Comparison of ENCODE assay signal across 8 cellular contexts in the genomic region with DNA sequence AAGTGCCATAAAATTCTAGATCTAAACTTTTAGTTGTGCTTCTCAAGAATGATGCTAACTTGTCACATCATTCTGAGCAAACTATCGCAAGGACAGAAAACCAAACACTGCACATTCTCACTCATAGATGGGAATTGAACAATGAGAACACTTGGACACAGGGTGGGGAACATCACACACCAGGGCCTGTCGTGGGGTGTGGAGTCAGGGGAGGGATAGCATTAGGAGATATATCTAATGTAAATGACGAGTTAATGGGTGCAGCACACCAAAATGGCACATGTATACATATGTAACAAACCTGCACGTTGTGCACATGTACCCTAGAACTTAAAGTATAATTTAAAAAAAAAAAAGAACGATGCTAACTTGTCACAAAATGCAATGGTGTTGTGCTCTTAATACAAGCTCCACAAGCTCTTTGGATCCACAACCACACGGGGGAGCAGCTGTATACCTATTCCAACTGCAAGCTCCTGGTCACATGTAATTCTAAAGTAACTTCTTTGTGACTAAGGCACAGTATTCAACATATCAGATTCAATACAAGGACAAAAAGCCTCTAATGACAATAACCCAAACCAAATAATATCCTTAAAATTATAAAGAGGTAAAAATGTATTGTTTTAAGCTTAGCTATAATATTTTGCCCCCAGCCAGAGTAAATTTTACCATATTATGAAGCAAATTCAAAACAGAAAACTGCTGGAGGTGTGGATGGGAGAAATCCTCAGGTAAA. TPM values are rescaled to one million over a fixed set of nuclear protein-coding genes. Genes with fewer than 3 reads are reported as not detected.
DNase-seq lines count a peak whose midpoint lies in the region; ATAC-seq and TF ChIP-seq lines count a peak whose summit lies in the region.
"Not testable (repeated sequence)": the region's sequence is repeated elsewhere in the genome, so short reads cannot be mapped to it uniquely, and the experiment has no call there.

No MANE protein-coding gene starts in this region.

- H3K4me3 ChIP-seq in HL-60 (replicated peaks; ENCODE audit: insufficient read depth, low read length); lower lobe of right lung: not testable (repeated sequence)

- not testable (repeated sequence) for H3K4me1 ChIP-seq in lower lobe of right lung

- intact Hi-C loops in Calu3 (cut with micrococcal nuclease; ENCODE audit: unreplicated experiment) = loop anchor here (2.0 to 5.0 kb wide), 3 partner anchors 54 to 558 kb away; partner anchors contain the start of gene RAB3GAP2
- intact Hi-C loops in lower lobe of right lung (cut with DNase I) = not testable (repeated sequence)

- not testable (repeated sequence) for H3K9me3 ChIP-seq in lower lobe of right lung

- H3K27ac Mint-ChIP-seq in Calu3 (ENCODE audit: unreplicated experiment); activated CD4-positive, alpha-beta memory T cell treated with anti-CD3 and anti-CD28 coated beads, Interleukin-2, amount 10 ng/mL, durations not matched to agents 7 days and 5 days; endothelial cell (ENCODE audit: unreplicated experiment): not testable (repeated sequence)

- H3K27me3 Mint-ChIP-seq in Calu3 (ENCODE audit: unreplicated experiment); activated CD4-positive, alpha-beta memory T cell treated with anti-CD3 and anti-CD28 coated beads, Interleukin-2, amount 10 ng/mL, durations not matched to agents 7 days and 5 days; endothelial cell (ENCODE audit: unreplicated experiment): not testable (repeated sequence)

- not testable (repeated sequence) for H3K9me3 Mint-ChIP-seq in Calu3 (ENCODE audit: low read depth, unreplicated experiment); activated CD4-positive, alpha-beta memory T cell treated with anti-CD3 and anti-CD28 coated beads, Interleukin-2, amount 10 ng/mL, durations not matched to agents 7 days and 5 days; endothelial cell (ENCODE audit: unreplicated experiment)

- DNase-seq in Calu3 = peak; percentile 64
- DNase-seq in HL-60 (ENCODE audit: low read depth in 1 of 2, low spot score in 1 of 2) = peak; percentile 22 to 56
- DNase-seq in NCI-H748 (lab: John Stamatoyannopoulos, UW; ENCODE audit: unreplicated experiment) = peak; percentile 64
- peak; percentile 39 for DNase-seq in activated CD4-positive, alpha-beta memory T cell treated with anti-CD3 and anti-CD28 coated beads, Interleukin-2, amount 10 ng/mL, durations not matched to agents 7 days and 5 days
- peak; percentile 49 for DNase-seq in endothelial cell (ENCODE audit: low spot score)
- DNase-seq in lower lobe of right lung = peak; percentile 49
- peak; percentile 1 to 2 for DNase-seq in stimulated activated CD8-positive, alpha-beta memory T cell treated with anti-CD3 and anti-CD28 coated beads, Interleukin-4, amount 100 ng/mL, for 4 hours (ENCODE audit: low read depth in 2 of 2, low spot score in 1 of 2)

- ATAC-seq in GM21390 (IDR thresholded peaks at IDR 0.05; ENCODE audit: unreplicated experiment) = peak; percentile 40
- peak; percentile 72 to 79 for ATAC-seq in lower lobe of right lung

- H3K36me3 Mint-ChIP-seq in Calu3 (ENCODE audit: insufficient read depth, unreplicated experiment); endothelial cell (ENCODE audit: low read depth, unreplicated experiment): not testable (repeated sequence)
- H3K36me3 Mint-ChIP-seq in activated CD4-positive, alpha-beta memory T cell treated with anti-CD3 and anti-CD28 coated beads, Interleukin-2, amount 10 ng/mL, durations not matched to agents 7 days and 5 days (ENCODE audit: low read depth) = peaks cover 14% of the 10 kb centered on the region

- POLR2A ChIA-PET in activated CD4-positive, alpha-beta memory T cell treated with anti-CD3 and anti-CD28 coated beads, Interleukin-2, amount 10 ng/mL, durations not matched to agents 7 days and 5 days (lab: Charles Lee) = not testable (repeated sequence)

- not testable (repeated sequence) for H3K27ac ChIP-seq in HL-60 (replicated peaks); lower lobe of right lung

- CTCF ChIA-PET in Calu3 (lab: Charles Lee) = interaction anchor here (0.6 to 1.7 kb wide), 15 partner anchors 9 to 775 kb away, joined by 3 to 11 read pairs (median 4); partner anchors contain the start of genes MTARC2 and RAB3GAP2
- CTCF ChIA-PET in activated CD4-positive, alpha-beta memory T cell treated with anti-CD3 and anti-CD28 coated beads, Interleukin-2, amount 10 ng/mL, durations not matched to agents 7 days and 5 days (lab: Charles Lee) = interaction anchor here (1.2 to 3.2 kb wide), 5 partner anchors 10 to 515 kb away, joined by 3 to 24 read pairs (median 5); no protein-coding TSS in a partner anchor

- H3K4me3 Mint-ChIP-seq in Calu3 (ENCODE audit: low read depth, unreplicated experiment); activated CD4-positive, alpha-beta memory T cell treated with anti-CD3 and anti-CD28 coated beads, Interleukin-2, amount 10 ng/mL, durations not matched to agents 7 days and 5 days; endothelial cell (ENCODE audit: unreplicated experiment): not testable (repeated sequence)

- H3K4me1 Mint-ChIP-seq in Calu3 (ENCODE audit: low read depth, unreplicated experiment); activated CD4-positive, alpha-beta memory T cell treated with anti-CD3 and anti-CD28 coated beads, Interleukin-2, amount 10 ng/mL, durations not matched to agents 7 days and 5 days; endothelial cell (ENCODE audit: unreplicated experiment): not testable (repeated sequence)

- not testable (repeated sequence) for H3K27me3 ChIP-seq in HL-60 (ENCODE audit: insufficient read depth, poor library complexity, severe bottlenecking); lower lobe of right lung (ENCODE audit: low read depth)

- peak; percentile 54 for TF ChIP-seq CTCF in Calu3 (IDR thresholded peaks at IDR 0.05; ENCODE audit: unreplicated experiment)
- TF ChIP-seq CTCF in HL-60 (IDR thresholded peaks at IDR 0.05; ENCODE audit: insufficient read depth, low read length) = peak; percentile 28
- peak; percentile 39 for TF ChIP-seq CTCF in endothelial cell (IDR thresholded peaks at IDR 0.05; ENCODE audit: unreplicated experiment)
- TF ChIP-seq CTCF in lower lobe of right lung (IDR thresholded peaks at IDR 0.05) = peak; percentile 55

- not testable (repeated sequence) for BruUV-seq in Calu3 (replicated peaks; lab: Mats Ljungman, UMichigan)

- H3K36me3 ChIP-seq in lower lobe of right lung = not testable (repeated sequence)

RNA-seq across cellular contexts. Expression of gene RAB3GAP2, which starts 53.7 kb away (rescaled TPM):
- total RNA-seq in Calu3 (2022) = 43.2 and 48.0 TPM in 2 replicates
- 10 to 100 TPM; 47.8 to 50.1 TPM for total RNA-seq in activated CD4-positive, alpha-beta memory T cell treated with anti-CD3 and anti-CD28 coated beads, Interleukin-2, amount 10 ng/mL, durations not matched to agents 7 days and 5 days
- total RNA-seq in endothelial cell (ENCODE audit: unreplicated experiment) = 34.5 TPM
- total RNA-seq in lower lobe of right lung = 36.1 TPM

Comparison
In these comparisons a context has a peak if more than half of its experiments do, and no peak if none do; other contexts are left out.
1. DNase-seq: peak in every context shown above with its lines; median percentile 64 in Calu3; 64 in NCI-H748; 49 in endothelial cell; 49 in lower lobe of right lung; 39 in HL-60; 39 in activated CD4-positive, alpha-beta memory T cell treated with anti-CD3 and anti-CD28 coated beads, Interleukin-2, amount 10 ng/mL, durations not matched to agents 7 days and 5 days; 2 in stimulated activated CD8-positive, alpha-beta memory T cell treated with anti-CD3 and anti-CD28 coated beads, Interleukin-4, amount 100 ng/mL, for 4 hours.